ENCODE assay signal across 8 cellular contexts in genomic region chr7:107891619-107892366, GRCh38. TPM values are rescaled to one million over a fixed set of nuclear protein-coding genes. Genes with fewer than 3 reads are reported as not detected.
DNase-seq lines count a peak whose midpoint lies in the region; ATAC-seq, FAIRE-seq and TF ChIP-seq lines count a peak whose summit lies in the region.

No MANE protein-coding gene starts in this region.

- no peak for TF ChIP-seq CTCF in DND-41 (IDR thresholded peaks at IDR 0.05; ENCODE audit: borderline replicate concordance, extremely low read depth, low read length, poor library complexity, severe bottlenecking)
- no peak for TF ChIP-seq CTCF in keratinocyte (optimal IDR thresholded peaks at IDR 0.05 in 1 of 3, IDR thresholded peaks at IDR 0.05 in 1 of 3, conservative IDR thresholded peaks at IDR 0.05 in 1 of 3; ENCODE audit: extremely low read depth in 1 of 3, insufficient read depth in 2 of 3, low read length in 3 of 3)

- peak overlapping the region; percentile 87 for H3K27ac ChIP-seq in DND-41 (ENCODE audit: low read length)
- peak overlapping the region; percentile 89 for H3K27ac ChIP-seq in HUES48 (ENCODE audit: low read depth, low read length)
- H3K27ac ChIP-seq in keratinocyte (ENCODE audit: control insufficient read depth, insufficient read depth, low read length) = peak overlapping the region; percentile 96
- H3K27ac ChIP-seq in substantia nigra (ENCODE audit: low read depth, low read length, poor library complexity, severe bottlenecking) = peak overlapping the region; percentile 79

- H3K9ac ChIP-seq in DND-41 (ENCODE audit: low read depth, low read length) (peak overlapping the region; percentile 86), HUES48 (ENCODE audit: low read depth, low read length) (peak overlapping the region; percentile 87), keratinocyte (ENCODE audit: control insufficient read depth, extremely low read depth, insufficient read depth, low read length) (peak overlapping the region; percentile 96)

- H3K4me3 ChIP-seq in DND-41 (ENCODE audit: low read depth in 1 of 2, low read length in 2 of 2) = peak overlapping the region; percentile 90 to 94
- peak overlapping the region; percentile 96 for H3K4me3 ChIP-seq in HUES48 (ENCODE audit: low read depth, low read length)
- H3K4me3 ChIP-seq in keratinocyte (ENCODE audit: control insufficient read depth in 2 of 3, extremely low read depth in 1 of 3, insufficient read depth in 2 of 3, low read depth in 1 of 3, low read length in 3 of 3) = peak overlapping the region; percentile 82 to 97 (median 97)

- H3K9me3 ChIP-seq in DND-41 (ENCODE audit: insufficient read depth, low read length, severe bottlenecking) = no peaks in the 10 kb centered on the region
- no peaks in the 10 kb centered on the region for H3K9me3 ChIP-seq in HUES48 (ENCODE audit: control insufficient read depth, insufficient read depth, low read length)
- no peaks in the 10 kb centered on the region for H3K9me3 ChIP-seq in keratinocyte (ENCODE audit: control insufficient read depth, low read depth, low read length)

- dilution Hi-C loops in keratinocyte (cut with MboI; ENCODE audit: extremely low pct_ligation_motif_present, low sequenced_read_pairs) = no loop called here

- H3K4me2 ChIP-seq in DND-41 (ENCODE audit: insufficient read depth, low read length) = peak overlapping the region; percentile 64
- peak overlapping the region; percentile 87 for H3K4me2 ChIP-seq in keratinocyte (ENCODE audit: control insufficient read depth, extremely low read depth, insufficient read depth, low read depth, low read length)

- H3K27me3 ChIP-seq in DND-41 (ENCODE audit: insufficient read depth, low read length, poor library complexity) (no peaks in the 10 kb centered on the region), HUES48 (ENCODE audit: control insufficient read depth, insufficient read depth, low read length) (no peaks in the 10 kb centered on the region), keratinocyte (ENCODE audit: control insufficient read depth, extremely low read depth, insufficient read depth, low read length) (no peaks in the 10 kb centered on the region)

- H3K4me1 ChIP-seq in DND-41 (ENCODE audit: insufficient read depth, low read length) = peaks cover 46% of the 10 kb centered on the region
- H3K4me1 ChIP-seq in HUES48 (ENCODE audit: control insufficient read depth, insufficient read depth, low read length) = peaks cover 12% of the 10 kb centered on the region
- H3K4me1 ChIP-seq in keratinocyte (ENCODE audit: control insufficient read depth, extremely low read depth, insufficient read depth, low read length) = peaks cover 13% of the 10 kb centered on the region

- peaks cover 36% of the 10 kb centered on the region for H3K4me1 Mint-ChIP-seq in activated naive CD8-positive, alpha-beta T cell treated with anti-CD3 and anti-CD28 coated beads, Interleukin-2, amount 10 ng/mL, durations not matched to agents 7 days and 5 days

- H3K4me3 Mint-ChIP-seq in activated naive CD8-positive, alpha-beta T cell treated with anti-CD3 and anti-CD28 coated beads, Interleukin-2, amount 10 ng/mL, durations not matched to agents 7 days and 5 days = peak overlapping the region; percentile 100

- H2AFZ ChIP-seq in DND-41 (ENCODE audit: low read depth, low read length) = peak overlapping the region; percentile 81
- peak overlapping the region; percentile 100 for H2AFZ ChIP-seq in keratinocyte (ENCODE audit: control insufficient read depth, low read length)

- DNase-seq in DND-41 (no peak), keratinocyte (ENCODE audit: low read depth, low spot score) (no peak), substantia nigra (lab: John Stamatoyannopoulos, UW) (no peak), NCI-H345 treated with DMSO at 0.1 percent for 48 hours (lab: John Stamatoyannopoulos, UW; ENCODE audit: unreplicated experiment) (no peak), mesenteric fat pad (ENCODE audit: low spot score) (no peak)
- DNase-seq in activated naive CD8-positive, alpha-beta T cell treated with anti-CD3 and anti-CD28 coated beads, Interleukin-2, amount 10 ng/mL, durations not matched to agents 7 days and 5 days = no peak

- no peak for FAIRE-seq in keratinocyte (lab: Jason Lieb, UNC)

- peaks cover 36% of the 10 kb centered on the region for H3K36me3 ChIP-seq in DND-41 (ENCODE audit: insufficient read depth, low read length)
- peaks cover 39% of the 10 kb centered on the region for H3K36me3 ChIP-seq in HUES48 (ENCODE audit: control insufficient read depth, insufficient read depth, low read length)
- H3K36me3 ChIP-seq in keratinocyte (ENCODE audit: control insufficient read depth in 2 of 2, extremely low read depth in 1 of 2, insufficient read depth in 2 of 2, low read length in 2 of 2) = peaks cover 5 to 16% of the 10 kb centered on the region in 2 experiments

- ATAC-seq in DND-41 (ENCODE audit: insufficient read depth, low read depth) (no peak), GM19438 (IDR thresholded peaks at IDR 0.05; ENCODE audit: low read depth, unreplicated experiment) (peak; percentile 15)
- peak; percentile 0 for ATAC-seq in activated naive CD8-positive, alpha-beta T cell treated with anti-CD3 and anti-CD28 coated beads, Interleukin-2, amount 10 ng/mL, durations not matched to agents 7 days and 5 days (ENCODE audit: low read depth)

- no peaks in the 10 kb centered on the region for H3K27me3 Mint-ChIP-seq in activated naive CD8-positive, alpha-beta T cell treated with anti-CD3 and anti-CD28 coated beads, Interleukin-2, amount 10 ng/mL, durations not matched to agents 7 days and 5 days

- POLR2A ChIA-PET in activated naive CD8-positive, alpha-beta T cell treated with anti-CD3 and anti-CD28 coated beads, Interleukin-2, amount 10 ng/mL, durations not matched to agents 7 days and 5 days (lab: Charles Lee) = interaction anchor here (3.6 kb wide), 1 partner anchor 148 kb away, joined by 19 read pairs; the partner anchor contains the start of gene CBLL1

- no peaks in the 10 kb centered on the region for H3K9me3 Mint-ChIP-seq in activated naive CD8-positive, alpha-beta T cell treated with anti-CD3 and anti-CD28 coated beads, Interleukin-2, amount 10 ng/mL, durations not matched to agents 7 days and 5 days

- peak overlapping the region; percentile 100 for H3K27ac Mint-ChIP-seq in activated naive CD8-positive, alpha-beta T cell treated with anti-CD3 and anti-CD28 coated beads, Interleukin-2, amount 10 ng/mL, durations not matched to agents 7 days and 5 days

- H3K9me1 ChIP-seq in keratinocyte (ENCODE audit: control insufficient read depth, extremely low read depth, insufficient read depth, low read length) = peaks cover 2% of the 10 kb centered on the region

- H3K36me3 Mint-ChIP-seq in activated naive CD8-positive, alpha-beta T cell treated with anti-CD3 and anti-CD28 coated beads, Interleukin-2, amount 10 ng/mL, durations not matched to agents 7 days and 5 days = peaks cover 18% of the 10 kb centered on the region

- H4K20me1 ChIP-seq in DND-41 (ENCODE audit: insufficient read depth, low read length) = peaks cover 29% of the 10 kb centered on the region
- H4K20me1 ChIP-seq in keratinocyte (ENCODE audit: control insufficient read depth, extremely low read depth, insufficient read depth, low read length) = no peaks in the 10 kb centered on the region

- peaks cover 58% of the 10 kb centered on the region for H3K79me2 ChIP-seq in DND-41 (ENCODE audit: insufficient read depth, low read length)
- peaks cover 53% of the 10 kb centered on the region for H3K79me2 ChIP-seq in keratinocyte (ENCODE audit: control insufficient read depth, insufficient read depth, low read length)

RNA-seq across cellular contexts. Expression of gene DLD, which starts 0.8 kb away (rescaled TPM):
- total RNA-seq in activated naive CD8-positive, alpha-beta T cell treated with anti-CD3 and anti-CD28 coated beads, Interleukin-2, amount 10 ng/mL, durations not matched to agents 7 days and 5 days = 10 to 100 TPM; 56.3 to 56.9 TPM
- 108 to 153 TPM (median 143 TPM) in 3 replicates for polyA plus RNA-seq in keratinocyte
- 39.2 TPM for polyA plus RNA-seq in keratinocyte (2011; ENCODE audit: low read depth)
- polyA plus RNA-seq in keratinocyte (2011; cell fraction: cytosol; rRNA removed) = 106 and 210 TPM in 2 replicates
- 151 and 186 TPM in 2 replicates for polyA plus RNA-seq in keratinocyte (2011; cell fraction: nucleus; rRNA removed)
- 53.2 and 90.1 TPM in 2 replicates for polyA plus RNA-seq in keratinocyte (2012; ENCODE audit: low replicate concordance)
- polyA minus RNA-seq in keratinocyte = 12.3 to 204 TPM (median 110 TPM) in 3 replicates
- 35.9 TPM for polyA minus RNA-seq in keratinocyte (2011; cell fraction: cytosol; rRNA and poly(A)+ RNA removed)
- polyA minus RNA-seq in keratinocyte (2011; cell fraction: nucleus; rRNA and poly(A)+ RNA removed) = 26.2 and 97.3 TPM in 2 replicates
- 107 TPM for total RNA-seq in mesenteric fat pad
